Comparison of ENCODE assay signal across 9 cellular contexts in genomic region chr15:43948691-43949325, GRCh38.
DNase-seq lines count a peak whose midpoint lies in the region; ATAC-seq and TF ChIP-seq lines count a peak whose summit lies in the region.
"Had no signal": no experiment of that assay in that cellular context is flagged by ENCODE, and none has a peak within 500 bp of the region (broad histone marks: within the 10 kb centered on the region; RNA-seq: fewer than 3 reads in every experiment).

No MANE protein-coding gene starts in this region.

- H3K27ac ChIP-seq in IMR-90 (ENCODE audit: insufficient read depth, low read length) (no peak overlapping the region), A673 (ENCODE audit: low read depth, low read length, poor library complexity, severe bottlenecking) (no peak overlapping the region)

- TF ChIP-seq RAD21 in IMR-90 (IDR thresholded peaks at IDR 0.05; ENCODE audit: low read length): no peak

- no peaks in the 10 kb centered on the region for H3K79me1 ChIP-seq in IMR-90 (ENCODE audit: low read depth in 1 of 2, low read length in 2 of 2)

- no peak for TF ChIP-seq CTCF in IMR-90 (conservative IDR thresholded peaks at IDR 0.05; ENCODE audit: low read depth, low read length)
- TF ChIP-seq CTCF in A673 (conservative IDR thresholded peaks at IDR 0.05; ENCODE audit: low read depth, low read length): no peak

- H3K4me3 ChIP-seq in IMR-90 (ENCODE audit: insufficient read depth, low read depth, low read length) (no peak overlapping the region), A673 (ENCODE audit: low read depth, low read length, poor library complexity, severe bottlenecking) (no peak overlapping the region)

- DNase-seq in stimulated activated CD4-positive, alpha-beta T cell treated with anti-CD3 and anti-CD28 coated beads, Interleukin-15, amount 100 ng/mL, for 24 hours: peak; percentile 22
- no peak for DNase-seq in stimulated activated CD4-positive, alpha-beta T cell treated with anti-CD3 and anti-CD28 coated beads, Interleukin-12 subunit alpha, Interleukin-12 subunit beta, amount 100 ng/mL, for 4 hours
- DNase-seq in IMR-90 (peak; percentile 28), Kasumi-1 (lab: John Stamatoyannopoulos, UW) (no peak), NCI-H2081 (lab: John Stamatoyannopoulos, UW) (no peak), A673 (ENCODE audit: low spot score) (no peak), occipital lobe (lab: John Stamatoyannopoulos, UW) (no peak)

- WGBS in IMR-90 (ENCODE audit: extremely low coverage in 2 of 2, insufficient read length in 1 of 2), 2 experiments: no CpG with 5 or more reads among the region's 1 CpG

- H3K56ac ChIP-seq in IMR-90 (ENCODE audit: extremely low read depth, insufficient read depth, low read length): no peak overlapping the region

- no peak overlapping the region for H3K9ac ChIP-seq in IMR-90 (ENCODE audit: low read depth, low read length)

- no peak overlapping the region for H2AK5ac ChIP-seq in IMR-90 (ENCODE audit: low read depth, low read length)

- H4K91ac ChIP-seq in IMR-90 (ENCODE audit: insufficient read depth, low read depth, low read length): no peak overlapping the region

- intact Hi-C loops in IMR-90 (cut with micrococcal nuclease) (no loop called here), A673 (cut with micrococcal nuclease; ENCODE audit: unreplicated experiment) (no loop called here)

- H2BK5ac ChIP-seq in IMR-90 (ENCODE audit: low read depth, low read length, poor library complexity, severe bottlenecking): no peak overlapping the region

- peak; percentile 90 for ATAC-seq in HG02678 (IDR thresholded peaks at IDR 0.05; ENCODE audit: unreplicated experiment)
- no peak for ATAC-seq in IMR-90 (ENCODE audit: low read depth)
- ATAC-seq: Panc1 had no signal

- H2BK120ac ChIP-seq in IMR-90 (ENCODE audit: low read depth, low read length): no peak overlapping the region

- no peak overlapping the region for H2BK15ac ChIP-seq in IMR-90 (ENCODE audit: low read depth, low read length)

- no peaks in the 10 kb centered on the region for H4K20me1 ChIP-seq in IMR-90 (ENCODE audit: insufficient read depth, low read length)

- no peak overlapping the region for H2AFZ ChIP-seq in IMR-90 (replicated peaks; ENCODE audit: low read length, poor library complexity)

- H3K23ac ChIP-seq in IMR-90 (ENCODE audit: low read depth, low read length): no peak overlapping the region

- no peak for TF ChIP-seq POLR2A in IMR-90 (IDR thresholded peaks at IDR 0.05; ENCODE audit: low read depth, low read length)

- dilution Hi-C loops in IMR-90 (cut with HindIII; ENCODE audit: low sequenced_read_pairs, unreplicated experiment): no loop called here

- H3K9me3 ChIP-seq in IMR-90 (ENCODE audit: control insufficient read depth, insufficient read depth, low read length) (no peaks in the 10 kb centered on the region), A673 (ENCODE audit: low read depth, low read length, poor library complexity, severe bottlenecking) (no peaks in the 10 kb centered on the region)

- H3K4me1 ChIP-seq in IMR-90 (ENCODE audit: control insufficient read depth, insufficient read depth, low read length): peaks cover under 1% of the 10 kb centered on the region; the same call in 1 of the 2 replicates
- H3K4me1 ChIP-seq in A673 (ENCODE audit: insufficient read depth, low read length, poor library complexity, severe bottlenecking): no peaks in the 10 kb centered on the region

- no peak overlapping the region for H4K5ac ChIP-seq in IMR-90 (ENCODE audit: low read depth, low read length)

- POLR2A ChIA-PET in IMR-90 (lab: Charles Lee; ENCODE audit: unreplicated experiment): no interaction called here
- POLR2A ChIA-PET in A673 (lab: Charles Lee; ENCODE audit: low non-redundant PET): no interaction called here

- BruUV-seq in IMR-90 (replicated peaks; lab: Mats Ljungman, UMichigan) (no TSS peak), A673 (replicated peaks; lab: Mats Ljungman, UMichigan) (no TSS peak)

- H2BK20ac ChIP-seq in IMR-90 (ENCODE audit: low read depth, low read length): no peak overlapping the region

- no peak overlapping the region for H4K8ac ChIP-seq in IMR-90 (ENCODE audit: low read depth in 2 of 2, low read length in 2 of 2)

- H3K14ac ChIP-seq in IMR-90 (replicated peaks; ENCODE audit: low read depth, low read length): no peak overlapping the region

- H2AK9ac ChIP-seq in IMR-90 (replicated peaks; ENCODE audit: low read depth, low read length, poor library complexity): no peak overlapping the region

- no peaks in the 10 kb centered on the region for H3K9me1 ChIP-seq in IMR-90 (ENCODE audit: insufficient read depth, low read length)

- in situ Hi-C loops in IMR-90 (cut with MboI; ENCODE audit: low sequenced_read_pairs): no loop called here

- H3K27me3 ChIP-seq in IMR-90 (ENCODE audit: control insufficient read depth, insufficient read depth, low read length) (no peaks in the 10 kb centered on the region), A673 (replicated peaks; ENCODE audit: insufficient read depth, low read depth, low read length, poor library complexity) (peaks cover 5% of the 10 kb centered on the region)

- H3K4me2 ChIP-seq in IMR-90 (ENCODE audit: low read depth, low read length): no peak overlapping the region

- H3K36me3 ChIP-seq in IMR-90 (ENCODE audit: control insufficient read depth, insufficient read depth, low read length): no peaks in the 10 kb centered on the region
- no peaks in the 10 kb centered on the region for H3K36me3 ChIP-seq in A673 (ENCODE audit: insufficient read depth, low read length, poor library complexity, severe bottlenecking)

- H3K4ac ChIP-seq in IMR-90 (ENCODE audit: low read depth, low read length): no peak overlapping the region

- CTCF ChIA-PET in IMR-90 (lab: Yijun Ruan, JAX) (no interaction called here), A673 (lab: Charles Lee) (no interaction called here)

- H3K18ac ChIP-seq in IMR-90 (ENCODE audit: low read depth, low read length): no peak overlapping the region

TF ChIP-seq in IMR-90, 13 proteins besides CTCF, POLR2A, EP300 and RAD21:
- no peak for TF ChIP-seq BHLHE40 (IDR thresholded peaks at IDR 0.05; ENCODE audit: low read depth, low read length)
- TF ChIP-seq MAZ (IDR thresholded peaks at IDR 0.05; ENCODE audit: borderline replicate concordance, low read depth, low read length): no peak

Comparison
In these comparisons a context has a peak if more than half of its experiments do, and no peak if none do; other contexts are left out.
1. DNase-seq: peak in stimulated activated CD4-positive, alpha-beta T cell treated with anti-CD3 and anti-CD28 coated beads, Interleukin-15, amount 100 ng/mL, for 24 hours (single experiment) and IMR-90 (single experiment); none in stimulated activated CD4-positive, alpha-beta T cell treated with anti-CD3 and anti-CD28 coated beads, Interleukin-12 subunit alpha, Interleukin-12 subunit beta, amount 100 ng/mL, for 4 hours (single experiment), Kasumi-1 (0 of 2), NCI-H2081 (0 of 2), A673 (single experiment) and occipital lobe (single experiment).